ENCODE assay signal across 42 cellular contexts in genomic region chr10:117197189-117197588, GRCh38. TPM values are rescaled to one million over a fixed set of nuclear protein-coding genes. Genes with fewer than 3 reads are reported as not detected.
"Had no signal": no experiment of that assay in that cellular context is flagged by ENCODE, and none has a peak within 500 bp of the region (broad histone marks: within the 10 kb centered on the region; RNA-seq: fewer than 3 reads in every experiment).

TSS of gene KCNK18 (plus strand) at chr10:117197489. CDS start at chr10:117197489, 0 bp downstream.

- H3K27me3 Mint-ChIP-seq: activated naive CD4-positive, alpha-beta T cell treated with anti-CD3 and anti-CD28 coated beads, Interleukin-2, amount 10 ng/mL, durations not matched to agents 7 days and 5 days had no signal

- H3K4me1 Mint-ChIP-seq: activated B cell treated with CpG ODN at 0.5 μM for 24 hours; activated naive CD4-positive, alpha-beta T cell treated with anti-CD3 and anti-CD28 coated beads, Interleukin-2, amount 10 ng/mL, durations not matched to agents 7 days and 5 days; activated naive CD8-positive, alpha-beta T cell treated with anti-CD3 and anti-CD28 coated beads, Interleukin-2, amount 50 U/mL, for 24 hours; activated T-helper 17 cell treated with anti-CD3 and anti-CD28 coated beads, Interleukin-2, amount 50 U/mL, for 72 hours; brain; T-cell; T-helper 17 cell had no signal

- H3K27ac ChIP-seq: Peyer's patch, RWPE1, VCaP had no signal

- H3K27me3 ChIP-seq: MG63, Peyer's patch had no signal

- H3K27ac Mint-ChIP-seq: activated B cell treated with CpG ODN at 0.5 μM for 24 hours; activated CD4-positive, alpha-beta memory T cell treated with anti-CD3 and anti-CD28 coated beads for 36 hours; activated naive CD4-positive, alpha-beta T cell treated with anti-CD3 and anti-CD28 coated beads, Interleukin-2, amount 10 ng/mL, durations not matched to agents 7 days and 5 days; activated naive CD8-positive, alpha-beta T cell; activated naive CD8-positive, alpha-beta T cell treated with anti-CD3 and anti-CD28 coated beads, Interleukin-2, amount 50 U/mL, for 24 hours; activated T-helper 17 cell treated with anti-CD3 and anti-CD28 coated beads, Interleukin-2, amount 50 U/mL, for 72 hours; brain; T-cell; T-helper 17 cell had no signal

- H3K9me3 ChIP-seq: MG63, Peyer's patch had no signal

- H3K36me3 ChIP-seq: MG63, Peyer's patch had no signal

- H3K4me3 Mint-ChIP-seq: activated B cell treated with CpG ODN at 0.5 μM for 24 hours; activated CD4-positive, alpha-beta memory T cell treated with anti-CD3 and anti-CD28 coated beads for 36 hours; activated naive CD4-positive, alpha-beta T cell treated with anti-CD3 and anti-CD28 coated beads, Interleukin-2, amount 10 ng/mL, durations not matched to agents 7 days and 5 days; activated naive CD8-positive, alpha-beta T cell; activated naive CD8-positive, alpha-beta T cell treated with anti-CD3 and anti-CD28 coated beads, Interleukin-2, amount 50 U/mL, for 24 hours; activated T-helper 17 cell treated with anti-CD3 and anti-CD28 coated beads, Interleukin-2, amount 50 U/mL, for 72 hours; brain; T-cell; T-helper 17 cell had no signal

- H3K36me3 Mint-ChIP-seq: activated CD4-positive, alpha-beta memory T cell treated with anti-CD3 and anti-CD28 coated beads for 36 hours; activated naive CD4-positive, alpha-beta T cell treated with anti-CD3 and anti-CD28 coated beads, Interleukin-2, amount 10 ng/mL, durations not matched to agents 7 days and 5 days; activated naive CD8-positive, alpha-beta T cell; brain; T-cell had no signal

- DNase-seq: activated B cell treated with CpG ODN at 0.5 μM for 24 hours; activated CD4-positive, alpha-beta memory T cell treated with anti-CD3 and anti-CD28 coated beads for 36 hours; activated CD4-positive, alpha-beta T cell treated with anti-CD3 and anti-CD28 coated beads for 4 hours; activated CD4-positive, alpha-beta T cell treated with anti-CD3 and anti-CD28 coated beads, Interleukin-2, amount 50 U/mL, for 1 hour; activated CD4-positive, CD25-positive, alpha-beta regulatory T cell treated with anti-CD3 and anti-CD28 coated beads, Interleukin-2, amount 50 U/mL, for 72 hours; activated CD8-positive, alpha-beta memory T cell treated with anti-CD3 and anti-CD28 coated beads, Interleukin-2, amount 50 U/mL, for 4 hours; activated gamma-delta T cell treated with Interleukin-2 at 50 U/mL for 16 hours; activated naive CD4-positive, alpha-beta T cell treated with anti-CD3 and anti-CD28 coated beads, Interleukin-2, amount 10 ng/mL, durations not matched to agents 7 days and 5 days; activated naive CD8-positive, alpha-beta T cell treated with anti-CD3 and anti-CD28 coated beads, Interleukin-2, amount 50 U/mL, for 24 hours; activated T-cell treated with anti-CD3 and anti-CD28 coated beads for 4 hours; activated T-cell treated with anti-CD3 and anti-CD28 coated beads, Interleukin-2, amount 50 U/mL, for 48 hours; anterior cingulate cortex; caudate nucleus; cerebellar nuclear complex; Kasumi-1; KG1; MG63; NCI-H1048; NCI-H1105 treated with DMSO at 0.1 percent for 48 hours; NCI-H146; NCI-H187; NCI-H2029 treated with DMSO at 0.1 percent for 48 hours; NCI-H2107; NCI-H2171; NCI-H510A; NCI-H526; NCI-H748 treated with DMSO at 0.1 percent for 48 hours; NK-92 treated with Interleukin-12 subunit alpha and Interleukin-12 subunit beta, amount 100 ng/mL, for 24 hours; PC-3; Peyer's patch; SIG-M5; T-cell; T-helper 17 cell; T-helper 9 cell had no signal

- H3K9me3 Mint-ChIP-seq: activated naive CD4-positive, alpha-beta T cell treated with anti-CD3 and anti-CD28 coated beads, Interleukin-2, amount 10 ng/mL, durations not matched to agents 7 days and 5 days; activated naive CD8-positive, alpha-beta T cell treated with anti-CD3 and anti-CD28 coated beads, Interleukin-2, amount 50 U/mL, for 24 hours; activated T-helper 17 cell treated with anti-CD3 and anti-CD28 coated beads, Interleukin-2, amount 50 U/mL, for 72 hours; brain; T-cell had no signal

- H3K4me1 ChIP-seq: Peyer's patch had no signal

- H3K4me3 ChIP-seq: MG63, Peyer's patch had no signal

RNA-seq across cellular contexts. Expression of gene KCNK18, which starts in this region (rescaled TPM):
- total RNA-seq: activated B cell treated with CpG ODN at 0.5 μM for 24 hours; activated CD4-positive, alpha-beta memory T cell treated with anti-CD3 and anti-CD28 coated beads for 36 hours; activated T-helper 17 cell treated with anti-CD3 and anti-CD28 coated beads, Interleukin-2, amount 50 U/mL, for 72 hours; bronchial epithelial cell; PC-3; Peyer's patch; Right ventricle myocardium inferior; SK-MEL-5; T-cell; T-helper 17 cell had no signal
